Comparison of ENCODE assay signal across 8 cellular contexts in the genomic region with DNA sequence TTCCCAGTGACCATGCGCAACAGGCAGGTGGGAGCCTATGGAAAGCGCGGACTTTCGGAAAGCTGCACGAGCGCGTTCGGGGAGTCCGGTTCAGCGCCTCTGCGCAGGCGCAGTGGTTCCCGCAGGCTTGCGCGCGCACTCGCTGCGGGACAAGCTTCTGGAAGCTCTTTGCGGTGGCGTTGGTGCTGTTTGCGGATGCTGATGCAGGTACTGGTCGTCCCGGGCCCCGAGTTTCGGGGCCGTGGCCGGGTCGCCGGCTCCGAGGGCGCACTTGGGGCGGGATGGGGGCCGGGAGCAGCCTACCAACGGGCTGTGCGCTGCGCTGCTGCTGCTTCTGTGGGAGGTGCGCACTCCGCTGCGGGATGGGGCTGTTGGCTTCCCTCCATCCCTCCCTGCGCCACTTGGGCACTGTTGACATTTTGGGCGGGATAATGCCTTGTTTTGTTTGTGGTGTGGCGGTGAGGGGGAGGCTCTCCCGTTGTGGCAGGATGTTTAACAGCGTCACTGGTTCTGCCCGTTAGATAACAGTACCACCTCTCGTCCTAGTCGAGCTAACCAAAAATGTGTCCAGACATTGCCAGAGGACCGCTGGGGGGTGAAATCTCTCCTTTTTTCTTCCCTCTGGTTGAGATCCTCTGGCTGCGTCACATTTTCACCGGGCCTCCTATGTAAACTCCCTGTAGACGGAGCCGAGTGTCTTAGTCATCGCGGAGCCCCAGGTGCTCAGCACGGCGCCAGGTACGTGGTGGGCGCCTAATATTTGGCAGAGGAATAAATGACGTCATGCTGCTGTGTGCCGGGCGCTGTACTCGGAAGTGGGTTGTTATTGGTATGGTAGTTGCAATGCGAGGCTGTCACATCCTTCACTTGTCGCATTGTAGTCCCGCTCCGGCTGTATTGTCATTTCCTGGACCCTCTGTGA. TPM values are rescaled to one million over a fixed set of nuclear protein-coding genes. Genes with fewer than 3 reads are reported as not detected.
A peak's percentile ranks its signal among the peaks of the same experiment; 100 is the strongest.
DNase-seq lines count a peak whose midpoint lies in the region; ATAC-seq and TF ChIP-seq lines count a peak whose summit lies in the region.

A gene (plus strand): TSS at position 124 of the 922 bp plus-strand sequence. CDS start 2,217 bp downstream, outside the sequence.

- peak; percentile 90 for ATAC-seq in sciatic nerve
- peak; percentile 91 for ATAC-seq in aorta (ENCODE audit: low FRiP score)
- no peak for ATAC-seq in GM19467 (IDR thresholded peaks at IDR 0.05; ENCODE audit: unreplicated experiment)

- BruUV-seq in mammary epithelial cell (replicated peaks; lab: Mats Ljungman, UMichigan) = no TSS peak

- H3K27me3 ChIP-seq in mammary epithelial cell (ENCODE audit: insufficient read depth, low read length) (no peaks in the 10 kb centered on the region), iPS-18a (ENCODE audit: control insufficient read depth, insufficient read depth, low read length) (no peaks in the 10 kb centered on the region), aorta (ENCODE audit: control insufficient read depth in 1 of 2, insufficient read depth in 2 of 2, low read length in 1 of 2) (no peaks in the 10 kb centered on the region)

- H3K27ac ChIP-seq in mammary epithelial cell (ENCODE audit: insufficient read depth, low read depth, low read length) = peak within 1 kb of the TSS; percentile 56
- no peak within 1 kb of the TSS for H3K27ac ChIP-seq in iPS-18a (ENCODE audit: low read length)
- H3K27ac ChIP-seq in aorta (ENCODE audit: low read depth in 1 of 2, low read length in 2 of 2) = peak within 1 kb of the TSS in 1 of 2 donors; percentile 23

- DNase-seq in GM19238 (ENCODE audit: insufficient read length, low spot score) (peak; percentile 25), NCI-H1930 (lab: John Stamatoyannopoulos, UW) (peak; percentile 87 to 90), mammary epithelial cell (peak; percentile 85), sciatic nerve (ENCODE audit: low spot score) (peak; percentile 81), aorta (peak; percentile 85 to 90)
- DNase-seq in activated CD4-positive, CD25-positive, alpha-beta regulatory T cell (lab: John Stamatoyannopoulos, UW) = peak; percentile 27 to 45 (median 40)

- H3K4me2 ChIP-seq in mammary epithelial cell (ENCODE audit: insufficient read depth, low read depth, low read length) = peak within 1 kb of the TSS; percentile 97

- H3K79me2 ChIP-seq in mammary epithelial cell (ENCODE audit: insufficient read depth, low read length) = no peaks in the 10 kb centered on the region

- in situ Hi-C loops in mammary epithelial cell (cut with MboI; ENCODE audit: low sequenced_read_pairs in 2 of 2) = no loop called here

- peaks cover 8% of the 10 kb centered on the region for H3K4me1 ChIP-seq in mammary epithelial cell (ENCODE audit: insufficient read depth, low read length)
- H3K4me1 ChIP-seq in iPS-18a (ENCODE audit: control insufficient read depth, low read depth, low read length) = peaks cover 44% of the 10 kb centered on the region
- H3K4me1 ChIP-seq in aorta (ENCODE audit: control insufficient read depth in 1 of 2, insufficient read depth in 2 of 2, low read length in 2 of 2) = peaks cover 0 to 2% of the 10 kb centered on the region in 2 donors

- dilution Hi-C loops in mammary epithelial cell (cut with HindIII; ENCODE audit: low sequenced_read_pairs) = no loop called here

- H3K9me3 ChIP-seq in mammary epithelial cell (replicated peaks; ENCODE audit: insufficient read depth, low read length) (no peaks in the 10 kb centered on the region), iPS-18a (ENCODE audit: control insufficient read depth, low read depth, low read length) (no peaks in the 10 kb centered on the region), aorta (ENCODE audit: control insufficient read depth, low read length) (peaks cover 3% of the 10 kb centered on the region)

- H3K4me3 ChIP-seq in mammary epithelial cell (replicated peaks in 1 of 3; ENCODE audit: insufficient read depth in 1 of 3, low read depth in 2 of 3, low read length in 3 of 3) (peak within 1 kb of the TSS; percentile 55 to 71 (median 68)), iPS-18a (ENCODE audit: low read length) (peak within 1 kb of the TSS; percentile 70), aorta (ENCODE audit: low read length in 2 of 2) (peak within 1 kb of the TSS; percentile 84 to 89)

- CTCF ChIA-PET in mammary epithelial cell (lab: Charles Lee; ENCODE audit: low non-redundant PET) = interaction anchor here (0.6 kb wide), 1 partner anchor 129 kb away, joined by 3 read pairs; no protein-coding TSS in a partner anchor

- H3K36me3 ChIP-seq in mammary epithelial cell (ENCODE audit: insufficient read depth, low read length) (no peaks in the 10 kb centered on the region), iPS-18a (ENCODE audit: control insufficient read depth, low read depth, low read length) (peaks cover 13% of the 10 kb centered on the region), aorta (ENCODE audit: control insufficient read depth in 1 of 2, insufficient read depth in 2 of 2, low read length in 1 of 2) (peaks cover 0 to 4% of the 10 kb centered on the region in 2 donors)

- peak within 1 kb of the TSS; percentile 97 for H2AFZ ChIP-seq in mammary epithelial cell (ENCODE audit: low read depth, low read length)

- no peak for TF ChIP-seq CTCF in mammary epithelial cell (conservative IDR thresholded peaks at IDR 0.05 in 1 of 2, IDR thresholded peaks at IDR 0.05 in 1 of 2; ENCODE audit: extremely low read depth in 1 of 2, insufficient read depth in 1 of 2, low read depth in 1 of 2, low read length in 2 of 2)

- H3K9ac ChIP-seq in mammary epithelial cell (ENCODE audit: insufficient read depth, low read length) (peak within 1 kb of the TSS; percentile 65), iPS-18a (ENCODE audit: low read length) (peak within 1 kb of the TSS; percentile 63)

- intact Hi-C loops in mammary epithelial cell (cut with micrococcal nuclease) (loop anchor here (1.0 kb wide), 1 partner anchor 41 kb away; a partner anchor contains a TSS), sciatic nerve (cut with DNase I) (no loop called here), aorta (cut with DNase I) (no loop called here)

- 2% methylated on average over 51 of the region's 66 CpGs for WGBS in mammary epithelial cell (ENCODE audit: low coverage, missing lambda C conversion rate)
- WGBS in aorta, 2 donors = 1% methylated on average over 66 of the region's 66 CpGs

- H4K20me1 ChIP-seq in mammary epithelial cell (ENCODE audit: insufficient read depth, low read length) = no peaks in the 10 kb centered on the region

RNA-seq across cellular contexts. Expression of the gene that starts here (rescaled TPM):
- total RNA-seq in mammary epithelial cell (1 to 10 TPM; 2.1 to 5.7 TPM), sciatic nerve (20.1 TPM), aorta (10 to 100 TPM; 14.6 to 21.8 TPM)
- polyA plus RNA-seq in mammary epithelial cell (0.58 TPM), aorta (1 to 10 TPM in 1 of 2 donors, not detected in 1; 1.2 TPM)
- polyA minus RNA-seq in mammary epithelial cell = 7.5 TPM

Comparison
In these comparisons a context has a peak if more than half of its experiments do, and no peak if none do; other contexts are left out.
1. DNase-seq: peak in every context shown above with its lines; median percentile 88 in NCI-H1930; 88 in aorta; 85 in mammary epithelial cell; 81 in sciatic nerve; 40 in activated CD4-positive, CD25-positive, alpha-beta regulatory T cell; 25 in GM19238.